ENCODE assay signal across 10 cellular contexts in the genomic region with DNA sequence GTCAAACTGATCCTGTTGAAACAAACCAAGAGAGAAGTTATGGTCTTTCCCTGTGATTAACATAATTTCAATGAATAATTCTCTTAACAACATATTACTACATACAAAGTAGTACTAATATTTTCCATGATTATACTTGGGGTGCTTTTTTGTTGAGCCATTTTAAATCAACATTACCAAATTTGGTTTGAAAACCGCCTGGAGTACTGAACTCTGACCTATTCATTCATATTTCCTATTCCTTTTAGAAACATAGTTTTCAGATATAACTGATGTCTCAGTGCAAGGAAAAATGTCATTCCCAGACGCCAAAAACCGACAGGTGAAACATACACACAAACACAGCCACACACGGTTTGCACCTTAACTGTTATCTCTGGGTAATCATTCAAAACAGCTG. TPM values are rescaled to one million over a fixed set of nuclear protein-coding genes. Genes with fewer than 3 reads are reported as not detected.
DNase-seq lines count a peak whose midpoint lies in the region; ATAC-seq, FAIRE-seq and TF ChIP-seq lines count a peak whose summit lies in the region.
"Had no signal": no experiment of that assay in that cellular context is flagged by ENCODE, and none has a peak within 500 bp of the region (broad histone marks: within the 10 kb centered on the region; RNA-seq: fewer than 3 reads in every experiment).

No MANE protein-coding gene starts in this region.

- TF ChIP-seq RAD21 in GM12878 (IDR thresholded peaks at IDR 0.05; ENCODE audit: insufficient read depth, low read depth, low read length) = no peak

- H3K36me3 Mint-ChIP-seq in activated T-cell treated with anti-CD3 and anti-CD28 coated beads, Interleukin-2, amount 50 U/mL, for 24 hours (ENCODE audit: low read depth) = peaks cover 76% of the 10 kb centered on the region

- peak overlapping the region; percentile 100 for H3K27ac ChIP-seq in GM12878 (ENCODE audit: control insufficient read depth, insufficient read depth)
- H3K27ac ChIP-seq in muscle layer of colon (ENCODE audit: low read depth, low read length) = peak overlapping the region; percentile 61
- peak overlapping the region; percentile 45 to 84 (median 76) for H3K27ac ChIP-seq in upper lobe of left lung
- H3K27ac ChIP-seq: RWPE1 had no signal

- in situ Hi-C loops in GM12878 (cut with MboI) = loop anchor here (5.0 kb wide), 1 partner anchor 108 kb away; no protein-coding TSS in a partner anchor

- no peaks in the 10 kb centered on the region for H3K27me3 Mint-ChIP-seq in activated T-cell treated with anti-CD3 and anti-CD28 coated beads, Interleukin-2, amount 50 U/mL, for 24 hours

- H3K9ac ChIP-seq in GM12878 (ENCODE audit: control insufficient read depth, insufficient read depth, low read length) = peak overlapping the region; percentile 95
- H3K9ac ChIP-seq in muscle layer of colon (ENCODE audit: low read length) = no peak overlapping the region

- 0% methylated on average over 4 of the region's 4 CpGs for WGBS in GM12878 (ENCODE audit: insufficient coverage, insufficient replicate concordance, low lambda C conversion rate, missing lambda C conversion rate)
- WGBS in upper lobe of left lung, 2 donors = 51 to 58% methylated on average over 4 of the region's 4 CpGs

- H3K4me3 ChIP-seq in GM12878 (no peak overlapping the region), muscle layer of colon (ENCODE audit: low read depth in 1 of 2, low read length in 2 of 2) (no peak overlapping the region), upper lobe of left lung (no peak overlapping the region)

- BruUV-seq in GM12878 (replicated peaks; lab: Mats Ljungman, UMichigan) = no TSS peak

- peak overlapping the region; percentile 72 for H3K4me2 ChIP-seq in GM12878 (ENCODE audit: control insufficient read depth, insufficient read depth)

- DNase-seq in activated T-cell treated with anti-CD3 and anti-CD28 coated beads, Interleukin-2, amount 50 U/mL, for 24 hours = no peak
- DNase-seq in activated T-cell treated with anti-CD3 and anti-CD28 coated beads, Interleukin-2, amount 50 U/mL, for 48 hours = no peak
- DNase-seq in GM12878 (ENCODE audit: low read depth, low spot score) = no peak
- no peak for DNase-seq in upper lobe of left lung
- no peak for DNase-seq in SIG-M5 (lab: John Stamatoyannopoulos, UW)
- DNase-seq in NCI-H82 (lab: John Stamatoyannopoulos, UW) = no peak
- DNase-seq: NCI-H187 had no signal

- intact Hi-C loops in GM12878 (cut with micrococcal nuclease; ENCODE audit: unreplicated experiment) = no loop called here

- H2AFZ ChIP-seq in GM12878 (ENCODE audit: control insufficient read depth, low read depth, low read length) = no peak overlapping the region

- CTCF ChIA-PET in GM12878 (lab: Yijun Ruan, JAX) = interaction anchor here (1.0 to 2.3 kb wide), 10 partner anchors 9 to 109 kb away, joined by 3 to 10 read pairs (median 6); no protein-coding TSS in a partner anchor

- no peak for TF ChIP-seq EP300 in GM12878 (IDR thresholded peaks at IDR 0.05; ENCODE audit: borderline replicate concordance in 1 of 2, control insufficient read depth in 1 of 2, low read depth in 2 of 2, low read length in 2 of 2)
- TF ChIP-seq EP300 in upper lobe of left lung (IDR thresholded peaks at IDR 0.05) = no peak

- POLR2A ChIA-PET in GM12878 (lab: Charles Lee) = interaction anchor here (0.9 to 14.1 kb wide), 8 partner anchors 13 to 108 kb away, joined by 4 to 270 read pairs (median 128); partner anchors contain the start of gene FNBP1

- H3K27me3 ChIP-seq in GM12878 (replicated peaks in 1 of 2; ENCODE audit: control insufficient read depth in 2 of 2, insufficient read depth in 2 of 2, low read length in 1 of 2) (no peaks in the 10 kb centered on the region), muscle layer of colon (ENCODE audit: control insufficient read depth in 1 of 2, insufficient read depth in 2 of 2, low read length in 2 of 2) (no peaks in the 10 kb centered on the region), upper lobe of left lung (no peaks in the 10 kb centered on the region)

- peaks cover 78% of the 10 kb centered on the region for H3K4me1 ChIP-seq in GM12878 (ENCODE audit: control insufficient read depth, insufficient read depth, low read length)
- peaks cover 65% of the 10 kb centered on the region for H3K4me1 ChIP-seq in muscle layer of colon (ENCODE audit: insufficient read depth, low read length)
- H3K4me1 ChIP-seq in upper lobe of left lung = peaks cover 24 to 39% (median 30%) of the 10 kb centered on the region in 4 donors

- no peaks in the 10 kb centered on the region for H3K9me3 ChIP-seq in GM12878 (replicated peaks; ENCODE audit: control insufficient read depth, insufficient read depth, low read length)
- no peaks in the 10 kb centered on the region for H3K9me3 ChIP-seq in muscle layer of colon (ENCODE audit: low read length)
- no peaks in the 10 kb centered on the region for H3K9me3 ChIP-seq in upper lobe of left lung

- no peaks in the 10 kb centered on the region for H3K9me3 Mint-ChIP-seq in activated T-cell treated with anti-CD3 and anti-CD28 coated beads, Interleukin-2, amount 50 U/mL, for 24 hours

- H4K20me1 ChIP-seq in GM12878 (ENCODE audit: control insufficient read depth, insufficient read depth) = no peaks in the 10 kb centered on the region; the same call in 1 of the 2 replicates

- TF ChIP-seq CTCF in GM12878 (IDR thresholded peaks at IDR 0.05 in 2 of 3, conservative IDR thresholded peaks at IDR 0.05 in 1 of 3; ENCODE audit: control insufficient read depth in 2 of 3, extremely low read depth in 1 of 3, insufficient read depth in 1 of 3, low read depth in 3 of 3, low read length in 3 of 3) (no peak), upper lobe of left lung (IDR thresholded peaks at IDR 0.05) (no peak)

- peaks cover 95% of the 10 kb centered on the region for H3K79me2 ChIP-seq in GM12878 (ENCODE audit: control insufficient read depth, insufficient read depth, low read length)

- RAD21 ChIA-PET in GM12878 (lab: Charles Lee; ENCODE audit: unreplicated experiment) = interaction anchor here (0.6 to 17.1 kb wide), 9 partner anchors 13 to 157 kb away, joined by 3 to 418 read pairs (median 33); partner anchors contain the start of genes FNBP1 and GPR107

- no peak for FAIRE-seq in GM12878 (lab: Jason Lieb, UNC)

- TF ChIP-seq POLR2A in GM12878 (IDR thresholded peaks at IDR 0.05; ENCODE audit: low read depth, low read length) = no peak; the same call in 1 of the 2 replicates
- TF ChIP-seq POLR2A in upper lobe of left lung (IDR thresholded peaks at IDR 0.05) = no peak

- ATAC-seq in GM12878 (no peak), upper lobe of left lung (ENCODE audit: low FRiP score in 2 of 2) (no peak), HG03469 (IDR thresholded peaks at IDR 0.05; ENCODE audit: unreplicated experiment) (no peak)

- peaks cover 82% of the 10 kb centered on the region for H3K4me1 Mint-ChIP-seq in activated T-cell treated with anti-CD3 and anti-CD28 coated beads, Interleukin-2, amount 50 U/mL, for 24 hours (ENCODE audit: low read depth)

- H3K4me3 Mint-ChIP-seq in activated T-cell treated with anti-CD3 and anti-CD28 coated beads, Interleukin-2, amount 50 U/mL, for 24 hours = peak overlapping the region; percentile 55

- SMC1A ChIA-PET in GM12878 (lab: Charles Lee; ENCODE audit: uncharacterized antibody, unreplicated experiment) = interaction anchor here (0.8 to 23.6 kb wide), 10 partner anchors 10 to 107 kb away, joined by 3 to 763 read pairs (median 8); partner anchors contain the start of gene GPR107

- peak overlapping the region; percentile 95 for H3K27ac Mint-ChIP-seq in activated T-cell treated with anti-CD3 and anti-CD28 coated beads, Interleukin-2, amount 50 U/mL, for 24 hours

- peaks cover 5 to 17% of the 10 kb centered on the region in 2 experiments for H3K36me3 ChIP-seq in GM12878 (ENCODE audit: control insufficient read depth in 2 of 2, insufficient read depth in 2 of 2, low read length in 1 of 2)
- H3K36me3 ChIP-seq in muscle layer of colon (ENCODE audit: insufficient read depth, low read length) = peaks cover 9% of the 10 kb centered on the region
- no peaks in the 10 kb centered on the region for H3K36me3 ChIP-seq in upper lobe of left lung

RNA-seq across cellular contexts. Expression of gene FNBP1, which starts 48.0 kb away (rescaled TPM):
- total RNA-seq in GM12878 (2013; cell fraction: nucleolus; rRNA removed) = 1,139 and 1,239 TPM in 2 replicates
- total RNA-seq in GM12878 (2014; rRNA removed) (167 and 204 TPM in 2 replicates), GM12878 (2014; rRNA removed; fragmentation: Illumina TruSeq; extraction: Trizol) (277 and 283 TPM in 2 replicates), GM12878 (2021) (353 and 356 TPM in 2 replicates), upper lobe of left lung (10 to 100 TPM; 34.8 to 85.4 (median 51.6) TPM)
- polyA plus RNA-seq in GM12878 (2011; ENCODE audit: low read depth) = 193 TPM
- polyA plus RNA-seq in GM12878 (2011; rRNA removed) (188 and 268 TPM in 2 replicates), GM12878 (2014; fragmentation: Illumina TruSeq; extraction: Trizol) (258 and 290 TPM in 2 replicates), GM12878 (2014; fragmentation: Nextera tagmentation; extraction: Ambion mirVana) (10 to 100 TPM; 64.5 to 80.5 TPM), GM12878 (2014; rRNA removed) (180 and 208 TPM in 2 replicates), GM12878 (2016; fragmentation: Nextera tagmentation; extraction: Ambion mirVana) (100 to 1,000 TPM; 165 to 170 TPM)
- 82.5 and 118 TPM in 2 replicates for polyA plus RNA-seq in GM12878 (2011; cell fraction: cytosol; rRNA removed)
- polyA plus RNA-seq in GM12878 (2011; cell fraction: nucleus; rRNA removed) = 111 and 142 TPM in 2 replicates
- 288 and 297 TPM in 2 replicates for polyA plus RNA-seq in GM12878 (2012)
- 163 and 327 TPM in 2 replicates for polyA minus RNA-seq in GM12878 (2011; rRNA and poly(A)+ RNA removed)
- 124 and 136 TPM in 2 replicates for polyA minus RNA-seq in GM12878 (2011; cell fraction: cytosol; rRNA and poly(A)+ RNA removed)
- polyA minus RNA-seq in GM12878 (2011; cell fraction: nucleus; rRNA and poly(A)+ RNA removed) = 73.0 and 135 TPM in 2 replicates

RNA-seq across cellular contexts. Expression of gene GPR107, which starts 58.8 kb away (rescaled TPM):
- total RNA-seq in GM12878 (2013; cell fraction: nucleolus; rRNA removed) = 50.0 and 61.3 TPM in 2 replicates
- 10.1 and 10.3 TPM in 2 replicates for total RNA-seq in GM12878 (2014; rRNA removed)
- total RNA-seq in GM12878 (2014; rRNA removed; fragmentation: Illumina TruSeq; extraction: Trizol) = 9.9 and 10.0 TPM in 2 replicates
- total RNA-seq in GM12878 (2021) = 14.9 and 16.6 TPM in 2 replicates
- 10.6 TPM for polyA plus RNA-seq in GM12878 (2011; ENCODE audit: low read depth)
- polyA plus RNA-seq in GM12878 (2011; rRNA removed) = 21.4 and 23.2 TPM in 2 replicates
- polyA plus RNA-seq in GM12878 (2011; cell fraction: cytosol; rRNA removed) = 11.0 and 12.5 TPM in 2 replicates
- polyA plus RNA-seq in GM12878 (2011; cell fraction: nucleus; rRNA removed) = 19.9 and 23.2 TPM in 2 replicates
- 14.5 and 22.9 TPM in 2 replicates for polyA plus RNA-seq in GM12878 (2012)
- 13.2 and 14.0 TPM in 2 replicates for polyA plus RNA-seq in GM12878 (2014; fragmentation: Illumina TruSeq; extraction: Trizol)
- polyA plus RNA-seq in GM12878 (2014; fragmentation: Nextera tagmentation; extraction: Ambion mirVana) = 1 to 10 TPM; 2.7 to 2.9 TPM
- polyA plus RNA-seq in GM12878 (2014; rRNA removed) = 10.0 and 11.2 TPM in 2 replicates
- 10 to 100 TPM in 1 of 2 experiments, 1 to 10 TPM in 1; 6.3 to 10.9 TPM for polyA plus RNA-seq in GM12878 (2016; fragmentation: Nextera tagmentation; extraction: Ambion mirVana)
- 22.1 and 23.7 TPM in 2 replicates for polyA minus RNA-seq in GM12878 (2011; rRNA and poly(A)+ RNA removed)
- 7.4 and 18.3 TPM in 2 replicates for polyA minus RNA-seq in GM12878 (2011; cell fraction: cytosol; rRNA and poly(A)+ RNA removed)
- 10.5 and 20.3 TPM in 2 replicates for polyA minus RNA-seq in GM12878 (2011; cell fraction: nucleus; rRNA and poly(A)+ RNA removed)
- 10 to 100 TPM; 26.5 to 44.4 (median 35.3) TPM for total RNA-seq in upper lobe of left lung
